29 cellular contexts compared by ENCODE assay signal in the genomic region with DNA sequence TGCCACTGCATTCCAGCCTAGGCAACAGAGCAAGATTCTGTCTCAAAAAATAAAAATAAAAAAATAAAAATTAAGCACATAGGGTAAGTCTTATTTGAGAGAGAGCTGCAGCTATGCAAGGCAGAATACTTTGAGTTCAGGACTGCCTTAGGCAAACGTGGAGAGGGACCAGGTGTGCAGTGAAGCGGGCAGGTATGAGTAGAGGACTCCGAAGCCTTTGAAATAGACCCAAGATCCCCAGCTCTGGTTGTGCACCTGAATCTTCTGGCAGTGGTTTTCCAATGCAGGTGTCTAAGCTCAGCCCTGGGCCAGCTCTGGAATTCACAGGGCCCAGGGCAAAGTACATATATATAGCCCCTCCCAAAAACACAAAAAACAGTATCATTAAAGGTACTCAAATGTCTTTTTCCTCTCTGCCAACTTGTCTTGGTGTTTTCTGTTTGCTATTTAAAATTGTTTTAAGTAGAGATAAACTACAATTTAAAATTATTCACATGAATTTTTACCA.
"Had no signal": no experiment of that assay in that cellular context is flagged by ENCODE, and none has a peak within 500 bp of the region (broad histone marks: within the 10 kb centered on the region; RNA-seq: fewer than 3 reads in every experiment).

No MANE protein-coding gene starts in this region.

- H3K27ac ChIP-seq: ascending aorta, cardiac muscle cell, VCaP had no signal

- H3K4me1 ChIP-seq: ascending aorta had no signal

- H3K4me3 ChIP-seq: ascending aorta, cardiac muscle cell had no signal

- ATAC-seq: activated CD8-positive, alpha-beta T cell treated with anti-CD3 and anti-CD28 coated beads for 36 hours; activated naive CD8-positive, alpha-beta T cell treated with anti-CD3 and anti-CD28 coated beads, Interleukin-2, amount 50 U/mL, for 24 hours had no signal

- H3K9me3 ChIP-seq: ascending aorta had no signal

- DNase-seq: activated B cell treated with CpG ODN at 0.5 μM for 24 hours; activated CD4-positive, alpha-beta memory T cell treated with anti-CD3 and anti-CD28 coated beads for 36 hours; activated CD4-positive, alpha-beta T cell treated with anti-CD3 and anti-CD28 coated beads for 4 hours; activated CD4-positive, alpha-beta T cell treated with anti-CD3 and anti-CD28 coated beads, Interleukin-2, amount 10 ng/mL, durations not matched to agents 24 days and 14 days; activated CD4-positive, alpha-beta T cell treated with anti-CD3 and anti-CD28 coated beads, Interleukin-2, amount 50 U/mL, for 1 hour; activated CD4-positive, alpha-beta T cell treated with anti-CD3 and anti-CD28 coated beads, Interleukin-2, amount 50 U/mL, for 4 hours; activated CD4-positive, CD25-positive, alpha-beta regulatory T cell treated with anti-CD3 and anti-CD28 coated beads, Interleukin-2, amount 50 U/mL, for 72 hours; activated CD8-positive, alpha-beta memory T cell treated with anti-CD3 and anti-CD28 coated beads, Interleukin-2, amount 50 U/mL, for 4 hours; activated CD8-positive, alpha-beta T cell treated with anti-CD3 and anti-CD28 coated beads for 36 hours; activated effector memory CD4-positive, alpha-beta T cell treated with Interleukin-2 at 50 U/mL for 16 hours; activated gamma-delta T cell; activated naive CD4-positive, alpha-beta T cell treated with anti-CD3 and anti-CD28 coated beads, Interleukin-2, amount 10 ng/mL, durations not matched to agents 7 days and 5 days; activated naive CD4-positive, alpha-beta T cell treated with Interleukin-2 at 50 U/mL for 16 hours; activated naive CD8-positive, alpha-beta T cell treated with anti-CD3 and anti-CD28 coated beads, Interleukin-2, amount 10 ng/mL, durations not matched to agents 7 days and 5 days; activated naive CD8-positive, alpha-beta T cell treated with anti-CD3 and anti-CD28 coated beads, Interleukin-2, amount 50 U/mL, for 24 hours; activated T-cell treated with anti-CD3 and anti-CD28 coated beads, Interleukin-2, amount 50 U/mL, for 24 hours; activated T-cell treated with anti-CD3 and anti-CD28 coated beads, Interleukin-2, amount 50 U/mL, for 48 hours; amygdala; anterior cingulate cortex; caudate nucleus; cerebellar nuclear complex; T-helper 1 cell; T-helper 2 cell; T-helper 9 cell had no signal

- H3K36me3 ChIP-seq: ascending aorta, cardiac muscle cell had no signal

- H3K27me3 ChIP-seq: ascending aorta, cardiac muscle cell had no signal

- FAIRE-seq: bronchial epithelial cell, TTC549 had no signal
